Comparison of ENCODE assay signal across 8 cellular contexts in the genomic region with DNA sequence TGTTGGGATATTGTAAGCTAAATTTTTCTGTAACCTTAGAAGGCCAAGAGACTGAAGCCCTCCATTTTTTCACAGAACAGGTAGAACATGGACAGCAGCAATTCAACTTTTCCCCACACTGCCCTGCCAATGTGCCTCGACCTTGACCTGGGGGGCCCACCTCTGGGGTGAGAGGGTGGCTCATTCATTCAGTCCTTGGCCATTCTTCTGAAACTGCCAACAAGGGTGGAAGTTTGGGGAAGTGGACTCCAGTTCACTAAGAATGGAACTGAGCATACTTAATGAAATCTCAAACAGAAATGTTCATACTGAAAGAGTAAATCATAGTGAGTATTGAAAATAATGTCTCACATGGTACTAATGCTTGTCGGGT. TPM values are rescaled to one million over a fixed set of nuclear protein-coding genes. Genes with fewer than 3 reads are reported as not detected.
DNase-seq lines count a peak whose midpoint lies in the region; TF ChIP-seq lines count a peak whose summit lies in the region.

No MANE protein-coding gene starts in this region.

- no peaks in the 10 kb centered on the region for H3K27me3 ChIP-seq in DOHH2 (ENCODE audit: control insufficient read depth, low read length)
- no peaks in the 10 kb centered on the region for H3K27me3 ChIP-seq in parathyroid adenoma (ENCODE audit: control insufficient read depth, insufficient read depth, low read length)

- H3K9me3 Mint-ChIP-seq in endothelial cell (ENCODE audit: unreplicated experiment), result no peaks in the 10 kb centered on the region

- peaks cover 39% of the 10 kb centered on the region for H3F3A ChIP-seq in DOHH2 (ENCODE audit: control insufficient read depth, insufficient read depth)

- peaks cover 23% of the 10 kb centered on the region for H3K36me3 Mint-ChIP-seq in endothelial cell (ENCODE audit: low read depth, unreplicated experiment)

- H3K4me2 ChIP-seq in DOHH2 (ENCODE audit: low read length) (peak overlapping the region; percentile 93), parathyroid adenoma (ENCODE audit: low read length) (peak overlapping the region; percentile 87)

- no peak overlapping the region for H2AFZ ChIP-seq in parathyroid adenoma

- peak overlapping the region; percentile 57 for H3K27ac ChIP-seq in DOHH2 (ENCODE audit: low read depth, low read length)
- peak overlapping the region; percentile 25 for H3K27ac ChIP-seq in parathyroid adenoma

- H3K9me2 ChIP-seq in DOHH2 (replicated peaks; ENCODE audit: control insufficient read depth, low read length), result no peaks in the 10 kb centered on the region

- H3K4me1 Mint-ChIP-seq in endothelial cell (ENCODE audit: unreplicated experiment), result peaks cover 16% of the 10 kb centered on the region

- H3K9me3 ChIP-seq in DOHH2 (ENCODE audit: control insufficient read depth, insufficient read depth, low read length) (no peaks in the 10 kb centered on the region), parathyroid adenoma (ENCODE audit: control insufficient read depth, low read length) (no peaks in the 10 kb centered on the region)

- H3K4me1 ChIP-seq in DOHH2 (ENCODE audit: control insufficient read depth, low read length) (peaks cover 41% of the 10 kb centered on the region), parathyroid adenoma (peaks cover 14% of the 10 kb centered on the region)

- H3K27me3 Mint-ChIP-seq in endothelial cell (ENCODE audit: unreplicated experiment), result no peaks in the 10 kb centered on the region

- peak overlapping the region; percentile 3 for H3K27ac Mint-ChIP-seq in endothelial cell (ENCODE audit: unreplicated experiment)

- H3K9ac ChIP-seq in parathyroid adenoma, result no peak overlapping the region

- DNase-seq in RKO (ENCODE audit: low spot score) (peak; percentile 31), endothelial cell (ENCODE audit: low spot score) (no peak), NCI-H1092 (lab: John Stamatoyannopoulos, UW) (no peak), AG20443 (ENCODE audit: low spot score) (no peak), DMS153 (lab: John Stamatoyannopoulos, UW) (no peak), NCI-H524 treated with DMSO at 0.1 percent for 48 hours (lab: John Stamatoyannopoulos, UW) (no peak)

- peaks cover 12% of the 10 kb centered on the region; the same call in 1 of the 2 replicates for H4K20me1 ChIP-seq in DOHH2 (ENCODE audit: control insufficient read depth, insufficient read depth, low read depth, low read length)

- H3K4me3 ChIP-seq in DOHH2 (ENCODE audit: low read length) (peak overlapping the region; percentile 100), parathyroid adenoma (ENCODE audit: low read depth, low read length) (no peak overlapping the region)

- H3K36me3 ChIP-seq in DOHH2 (ENCODE audit: control insufficient read depth, low read length) (peaks cover 80% of the 10 kb centered on the region), parathyroid adenoma (ENCODE audit: control insufficient read depth, insufficient read depth, low read length) (no peaks in the 10 kb centered on the region)

- TF ChIP-seq CTCF in DOHH2 (IDR thresholded peaks at IDR 0.05; ENCODE audit: low read depth, low read length, poor library complexity, severe bottlenecking) (no peak), endothelial cell (IDR thresholded peaks at IDR 0.05; ENCODE audit: unreplicated experiment) (no peak), parathyroid adenoma (IDR thresholded peaks at IDR 0.05) (no peak)

- H3K79me2 ChIP-seq in DOHH2 (ENCODE audit: control insufficient read depth, low read length), result peaks cover 78% of the 10 kb centered on the region
- peaks cover 31% of the 10 kb centered on the region for H3K79me2 ChIP-seq in parathyroid adenoma

- H3K4me3 Mint-ChIP-seq in endothelial cell (ENCODE audit: unreplicated experiment), result peak overlapping the region; percentile 99

RNA-seq across cellular contexts. Expression of a gene that starts 1.1 kb away (rescaled TPM):
- total RNA-seq in endothelial cell (ENCODE audit: unreplicated experiment), result 668 TPM

RNA-seq across cellular contexts. Expression of a gene that starts 1.5 kb away (rescaled TPM):
- 67.9 TPM for total RNA-seq in endothelial cell (ENCODE audit: unreplicated experiment)
